ENCODE assay signal across 21 cellular contexts in the genomic region with DNA sequence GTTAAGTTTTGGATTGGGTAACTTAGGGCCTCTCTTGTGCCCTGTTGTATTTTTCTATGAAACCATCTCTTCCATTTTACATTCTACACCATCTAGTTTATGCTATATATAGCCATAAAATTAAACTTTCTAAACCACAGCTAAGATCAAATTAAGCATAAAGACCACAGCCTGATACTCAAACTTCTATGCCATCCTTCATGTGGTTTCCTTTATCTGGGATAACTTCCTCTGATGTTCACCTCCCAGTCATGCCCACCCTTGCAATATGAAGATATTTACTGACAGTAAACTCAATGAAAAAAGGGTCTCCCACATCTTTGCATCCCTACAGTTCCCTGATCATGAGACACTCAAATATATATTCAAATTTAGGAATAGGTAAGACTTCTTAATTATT.
"Had no signal": no experiment of that assay in that cellular context is flagged by ENCODE, and none has a peak within 500 bp of the region (broad histone marks: within the 10 kb centered on the region; RNA-seq: fewer than 3 reads in every experiment).

No MANE protein-coding gene starts in this region.

- DNase-seq: activated CD4-positive, alpha-beta T cell treated with anti-CD3 and anti-CD28 coated beads, Interleukin-2, amount 50 U/mL, for 4 hours; activated CD8-positive, alpha-beta memory T cell treated with anti-CD3 and anti-CD28 coated beads, Interleukin-2, amount 50 U/mL, for 48 hours; activated effector memory CD4-positive, alpha-beta T cell treated with Interleukin-2 at 50 U/mL for 16 hours; colonic mucosa; effector CD4-positive, alpha-beta T cell; foreskin melanocyte; head of caudate nucleus; left colon; midbrain; nucleus accumbens; spleen; stimulated activated CD4-positive, alpha-beta T cell treated with anti-CD3 and anti-CD28 coated beads, Interleukin-1b, Interleukin-23, amount 100 ng/mL, for 48 hours; stimulated activated naive B cell treated with anti-CD40 and anti-IgM and Interleukin-4, amounts not matched to agents 10 μg/mL and 1 μg/mL and 100 μg/mL, for 72 hours; T-helper 1 cell had no signal

- H3K27me3 ChIP-seq: cardiac muscle cell, colonic mucosa, spleen, suprapubic skin had no signal

- H3K4me1 ChIP-seq: colonic mucosa had no signal

- H3K9me3 ChIP-seq: colonic mucosa, spleen, suprapubic skin had no signal

- H3K9me3 Mint-ChIP-seq: type B pancreatic cell, WTC11 had no signal

- H3K27ac Mint-ChIP-seq: stimulated activated naive B cell treated with anti-CD40 and anti-IgM and Interleukin-4, amounts not matched to agents 10 μg/mL and 1 μg/mL and 100 μg/mL, for 72 hours; WTC11 had no signal

- ATAC-seq: left colon; sciatic nerve; stimulated activated naive B cell treated with anti-CD40 and anti-IgM and Interleukin-4, amounts not matched to agents 10 μg/mL and 1 μg/mL and 100 μg/mL, for 72 hours; WTC11 had no signal

- H3K27ac ChIP-seq: cardiac muscle cell, colonic mucosa, SK-N-MC, spleen, suprapubic skin had no signal

- H3K27me3 Mint-ChIP-seq: stimulated activated naive B cell treated with anti-CD40 and anti-IgM and Interleukin-4, amounts not matched to agents 10 μg/mL and 1 μg/mL and 100 μg/mL, for 72 hours had no signal

- H3K4me3 ChIP-seq: cardiac muscle cell, colonic mucosa, lung, SK-N-MC, spleen, suprapubic skin had no signal

- H3K4me3 Mint-ChIP-seq: stimulated activated naive B cell treated with anti-CD40 and anti-IgM and Interleukin-4, amounts not matched to agents 10 μg/mL and 1 μg/mL and 100 μg/mL, for 72 hours; WTC11 had no signal
